ENCODE assay signal across 8 cellular contexts in the genomic region with DNA sequence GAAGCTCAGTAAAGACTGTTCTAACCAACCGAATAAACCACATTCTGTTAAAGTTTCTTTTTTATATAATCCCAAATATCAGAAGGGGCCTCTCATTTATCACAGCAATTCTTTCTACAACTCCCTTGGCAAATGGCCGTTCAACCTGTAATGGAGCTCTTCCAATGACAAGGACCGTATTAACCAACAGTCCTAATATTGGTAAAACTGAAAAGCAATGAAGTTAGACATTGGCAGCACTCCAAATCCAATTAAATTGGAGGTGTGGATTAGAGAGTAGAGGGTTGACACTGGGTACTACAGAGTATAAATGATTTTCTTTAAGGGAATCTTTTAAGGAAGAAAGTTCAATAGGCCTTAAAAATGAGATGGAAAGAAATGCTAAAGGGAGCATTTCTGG. TPM values are rescaled to one million over a fixed set of nuclear protein-coding genes. Genes with fewer than 3 reads are reported as not detected.
DNase-seq lines count a peak whose midpoint lies in the region; ATAC-seq and TF ChIP-seq lines count a peak whose summit lies in the region.

No MANE protein-coding gene starts in this region.

- H3K9me3 ChIP-seq in DOHH2 (ENCODE audit: control insufficient read depth, insufficient read depth, low read length) (peaks cover 7% of the 10 kb centered on the region; the same call in 1 of the 2 replicates), psoas muscle (no peaks in the 10 kb centered on the region)

- WGBS in psoas muscle, 3 donors, result 13 to 21% (median 18%) methylated on average over 3 of the region's 3 CpGs

- intact Hi-C loops in psoas muscle (cut with DNase I), result loop anchor here (2.0 to 5.0 kb wide), 2 partner anchors 22 to 217 kb away; partner anchors contain the start of genes AP3S1 (in 2 of the 2), ATG12 (in 2 of the 2) and TICAM2 (in 1 of the 2)

- TF ChIP-seq CTCF in DOHH2 (IDR thresholded peaks at IDR 0.05; ENCODE audit: low read depth, low read length, poor library complexity, severe bottlenecking) (no peak), psoas muscle (IDR thresholded peaks at IDR 0.05) (no peak)

- H3K36me3 ChIP-seq in DOHH2 (ENCODE audit: control insufficient read depth, low read length), result peaks cover 56% of the 10 kb centered on the region
- peaks cover 2 to 19% of the 10 kb centered on the region in 2 donors for H3K36me3 ChIP-seq in psoas muscle (ENCODE audit: insufficient read depth in 1 of 2, low read depth in 1 of 2)

- peak overlapping the region; percentile 97 for H3K4me3 ChIP-seq in DOHH2 (ENCODE audit: low read length)
- peak overlapping the region; percentile 87 for H3K4me3 ChIP-seq in psoas muscle

- TF ChIP-seq POLR2A in erythroblast (IDR thresholded peaks at IDR 0.05; ENCODE audit: low read length), result no peak

- peaks cover 38% of the 10 kb centered on the region for H3K4me1 ChIP-seq in DOHH2 (ENCODE audit: control insufficient read depth, low read length)
- peaks cover 33% of the 10 kb centered on the region for H3K4me1 ChIP-seq in psoas muscle

- DNase-seq in NCI-H146 treated with DMSO at 0.1 percent for 48 hours (lab: John Stamatoyannopoulos, UW; ENCODE audit: unreplicated experiment) (peak; percentile 56), erythroblast (lab: John Stamatoyannopoulos, UW) (peak; percentile 51 to 60), psoas muscle (no peak), putamen (ENCODE audit: low spot score) (no peak), retina (no peak)

- peaks cover 16% of the 10 kb centered on the region; the same call in 1 of the 2 replicates for H4K20me1 ChIP-seq in DOHH2 (ENCODE audit: control insufficient read depth, insufficient read depth, low read depth, low read length)

- H3K79me2 ChIP-seq in DOHH2 (ENCODE audit: control insufficient read depth, low read length), result peaks cover 63% of the 10 kb centered on the region

- H3K27me3 ChIP-seq in DOHH2 (ENCODE audit: control insufficient read depth, low read length) (no peaks in the 10 kb centered on the region), psoas muscle (ENCODE audit: insufficient read depth in 3 of 3, low read length in 2 of 3) (no peaks in the 10 kb centered on the region)

- ATAC-seq in psoas muscle (no peak), GM19035 (IDR thresholded peaks at IDR 0.05; ENCODE audit: unreplicated experiment) (no peak), GM19328 (IDR thresholded peaks at IDR 0.05; ENCODE audit: unreplicated experiment) (no peak)

- no peaks in the 10 kb centered on the region for H3F3A ChIP-seq in DOHH2 (ENCODE audit: control insufficient read depth, insufficient read depth)

- H3K4me2 ChIP-seq in DOHH2 (ENCODE audit: low read length), result peak overlapping the region; percentile 94

- H3K9me2 ChIP-seq in DOHH2 (replicated peaks; ENCODE audit: control insufficient read depth, low read length), result no peaks in the 10 kb centered on the region

- no peak overlapping the region for H3K27ac ChIP-seq in DOHH2 (ENCODE audit: low read depth, low read length)
- peak overlapping the region; percentile 98 for H3K27ac ChIP-seq in psoas muscle

RNA-seq across cellular contexts. Expression of gene TMED7, which starts 0.8 kb away (rescaled TPM):
- 10 to 100 TPM; 34.2 to 59.0 (median 40.6) TPM for total RNA-seq in psoas muscle
- polyA plus RNA-seq in psoas muscle, result 10 to 100 TPM; 18.3 to 33.5 (median 28.2) TPM

RNA-seq across cellular contexts. Expression of gene TICAM2, which starts 22.7 kb away (rescaled TPM):
- total RNA-seq in psoas muscle, result 1 to 10 TPM; 1.2 to 4.9 (median 1.7) TPM
- 1 to 10 TPM in 2 of 3 donors, under 1 TPM in 1; 0.63 to 2.9 (median 1.3) TPM for polyA plus RNA-seq in psoas muscle

Comparison
In these comparisons a context has a peak if more than half of its experiments do, and no peak if none do; other contexts are left out.
1. DNase-seq: peak in NCI-H146 treated with DMSO at 0.1 percent for 48 hours (single experiment) and erythroblast (2 of 2); none in psoas muscle (0 of 2), putamen (single experiment) and retina (single experiment).